21 cellular contexts compared by ENCODE assay signal in the genomic region with DNA sequence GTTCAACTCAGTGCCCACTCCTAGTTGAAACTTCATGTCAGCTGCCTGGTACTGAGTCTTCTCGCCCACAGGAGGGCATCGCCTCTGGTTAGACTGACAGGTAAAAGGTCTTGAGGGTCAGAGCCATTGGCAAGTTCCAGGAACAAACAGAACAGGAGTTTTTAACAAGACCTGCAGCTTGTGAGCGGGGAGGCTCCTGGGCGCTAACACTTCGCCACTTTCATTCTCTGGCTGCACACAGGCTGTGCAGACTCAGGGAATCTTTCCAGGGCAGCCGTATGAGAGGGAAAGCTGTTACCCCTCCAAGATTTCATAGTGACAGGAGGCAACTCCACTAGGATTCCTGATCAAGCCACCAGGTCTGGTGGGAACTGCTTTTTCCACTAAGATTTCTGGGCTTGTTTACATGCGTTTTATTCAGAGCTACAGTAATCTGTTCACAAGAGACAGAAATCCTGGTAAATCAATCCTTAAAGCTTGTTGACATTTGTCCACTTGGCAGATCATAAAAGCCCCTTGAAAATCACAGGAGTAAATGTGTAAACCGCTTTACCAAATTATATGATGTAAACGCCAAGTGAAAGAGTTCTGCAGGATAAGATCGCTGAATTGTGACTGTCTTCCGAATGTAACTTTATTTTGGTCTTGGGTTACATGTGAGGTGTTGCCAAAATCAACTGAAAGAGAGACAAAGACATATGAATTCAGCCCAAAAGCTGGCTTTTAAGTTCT.
DNase-seq lines count a peak whose midpoint lies in the region; ATAC-seq and TF ChIP-seq lines count a peak whose summit lies in the region.
"Had no signal": no experiment of that assay in that cellular context is flagged by ENCODE, and none has a peak within 500 bp of the region (broad histone marks: within the 10 kb centered on the region; RNA-seq: fewer than 3 reads in every experiment).

No MANE protein-coding gene starts in this region.

- TF ChIP-seq POLR2A in vagina (IDR thresholded peaks at IDR 0.05) (no peak), Peyer's patch (IDR thresholded peaks at IDR 0.05) (no peak)

- no peaks in the 10 kb centered on the region for H3K27me3 Mint-ChIP-seq in CD4-positive, alpha-beta T cell
- H3K27me3 Mint-ChIP-seq: central memory CD8-positive, alpha-beta T cell; naive B cell had no signal

- H3K4me3 Mint-ChIP-seq in CD4-positive, alpha-beta T cell: no peak overlapping the region
- H3K4me3 Mint-ChIP-seq: activated naive CD8-positive, alpha-beta T cell; central memory CD8-positive, alpha-beta T cell; naive B cell; T-helper 17 cell had no signal

- ATAC-seq in GM19351 (IDR thresholded peaks at IDR 0.05; ENCODE audit: unreplicated experiment): no peak
- no peak for ATAC-seq in CD4-positive, alpha-beta T cell (ENCODE audit: poor library complexity)
- ATAC-seq: T-helper 17 cell had no signal

- no peaks in the 10 kb centered on the region for H3K9me3 Mint-ChIP-seq in CD4-positive, alpha-beta T cell
- H3K9me3 Mint-ChIP-seq: central memory CD8-positive, alpha-beta T cell had no signal

- intact Hi-C loops in vagina (cut with DNase I): no loop called here
- intact Hi-C loops in CD4-positive, alpha-beta T cell (cut with DNase I, micrococcal nuclease): no loop called here

- POLR2A ChIA-PET in CD4-positive, alpha-beta T cell (lab: Charles Lee): no interaction called here

- H3K36me3 ChIP-seq in vagina: no peaks in the 10 kb centered on the region
- H3K36me3 ChIP-seq in Peyer's patch: no peaks in the 10 kb centered on the region
- H3K36me3 ChIP-seq: BLaER1, right atrium auricular region, upper lobe of left lung had no signal

- H3K4me1 Mint-ChIP-seq in CD4-positive, alpha-beta T cell (ENCODE audit: low read depth): no peaks in the 10 kb centered on the region
- H3K4me1 Mint-ChIP-seq: central memory CD8-positive, alpha-beta T cell; naive B cell; T-helper 17 cell had no signal

- in situ Hi-C loops in G401 (cut with HindIII; ENCODE audit: low sequenced_read_pairs): no loop called here

- CTCF ChIA-PET in CD4-positive, alpha-beta T cell (lab: Charles Lee): no interaction called here

- no peaks in the 10 kb centered on the region for H3K36me3 Mint-ChIP-seq in CD4-positive, alpha-beta T cell (ENCODE audit: low read depth)
- H3K36me3 Mint-ChIP-seq: activated naive CD8-positive, alpha-beta T cell; naive B cell had no signal

- DNase-seq in G401 (ENCODE audit: low spot score): peak; percentile 84
- peak; percentile 44 for DNase-seq in astrocyte of the hippocampus (ENCODE audit: low read depth, low spot score)
- peak; percentile 21 for DNase-seq in kidney tubule cell (ENCODE audit: low spot score)
- DNase-seq in pons (ENCODE audit: low spot score): peak; percentile 23
- no peak for DNase-seq in vagina (ENCODE audit: extremely low spot score in 2 of 2)
- DNase-seq in Peyer's patch: no peak
- DNase-seq in CD4-positive, alpha-beta T cell: no peak
- DNase-seq: activated CD4-positive, alpha-beta T cell treated with anti-CD3 and anti-CD28 coated beads for 1 hour; DND-41; IMR-90; naive B cell; NCI-H2171; Right ventricle myocardium superior; stimulated activated CD4-positive, alpha-beta T cell treated with anti-CD3 and anti-CD28 coated beads, Interleukin-4, amount 100 ng/mL, for 24 hours; T-helper 17 cell had no signal

- no peak overlapping the region for H3K27ac Mint-ChIP-seq in CD4-positive, alpha-beta T cell
- H3K27ac Mint-ChIP-seq: activated naive CD8-positive, alpha-beta T cell; naive B cell; T-helper 17 cell had no signal

- no peak overlapping the region for H3K27ac ChIP-seq in vagina
- no peak overlapping the region for H3K27ac ChIP-seq in Peyer's patch
- no peak overlapping the region for H3K27ac ChIP-seq in CD4-positive, alpha-beta T cell (ENCODE audit: low read depth, low read length)
- H3K27ac ChIP-seq: BLaER1, right atrium auricular region, upper lobe of left lung had no signal

- H3K4me1 ChIP-seq in vagina (no peaks in the 10 kb centered on the region), Peyer's patch (no peaks in the 10 kb centered on the region)
- H3K4me1 ChIP-seq: BLaER1, right atrium auricular region, upper lobe of left lung had no signal

- H3K9me3 ChIP-seq in vagina: no peaks in the 10 kb centered on the region
- H3K9me3 ChIP-seq in Peyer's patch: no peaks in the 10 kb centered on the region
- no peaks in the 10 kb centered on the region for H3K9me3 ChIP-seq in CD4-positive, alpha-beta T cell (ENCODE audit: control insufficient read depth, low read length)
- H3K9me3 ChIP-seq: BLaER1, right atrium auricular region, upper lobe of left lung had no signal

- no peaks in the 10 kb centered on the region for H3K27me3 ChIP-seq in vagina
- no peaks in the 10 kb centered on the region for H3K27me3 ChIP-seq in Peyer's patch
- no peaks in the 10 kb centered on the region for H3K27me3 ChIP-seq in CD4-positive, alpha-beta T cell (ENCODE audit: control insufficient read depth, insufficient read depth, low read length)
- H3K27me3 ChIP-seq: BLaER1, right atrium auricular region, upper lobe of left lung had no signal

- peak overlapping the region in 1 of 2 donors; percentile 13 for H3K4me3 ChIP-seq in vagina
- H3K4me3 ChIP-seq in Peyer's patch: no peak overlapping the region
- H3K4me3 ChIP-seq: BLaER1 had no signal

- TF ChIP-seq CTCF in vagina (IDR thresholded peaks at IDR 0.05) (no peak), Peyer's patch (IDR thresholded peaks at IDR 0.05) (no peak)
- TF ChIP-seq CTCF in CD4-positive, alpha-beta T cell (IDR thresholded peaks at IDR 0.05): no peak

Comparison
In these comparisons a context has a peak if more than half of its experiments do, and no peak if none do; other contexts are left out.
1. DNase-seq: peak in G401 (single experiment), astrocyte of the hippocampus (single experiment), kidney tubule cell (single experiment) and pons (single experiment); none in vagina (0 of 2), Peyer's patch (0 of 3) and CD4-positive, alpha-beta T cell (0 of 10).